In the genomic region with DNA sequence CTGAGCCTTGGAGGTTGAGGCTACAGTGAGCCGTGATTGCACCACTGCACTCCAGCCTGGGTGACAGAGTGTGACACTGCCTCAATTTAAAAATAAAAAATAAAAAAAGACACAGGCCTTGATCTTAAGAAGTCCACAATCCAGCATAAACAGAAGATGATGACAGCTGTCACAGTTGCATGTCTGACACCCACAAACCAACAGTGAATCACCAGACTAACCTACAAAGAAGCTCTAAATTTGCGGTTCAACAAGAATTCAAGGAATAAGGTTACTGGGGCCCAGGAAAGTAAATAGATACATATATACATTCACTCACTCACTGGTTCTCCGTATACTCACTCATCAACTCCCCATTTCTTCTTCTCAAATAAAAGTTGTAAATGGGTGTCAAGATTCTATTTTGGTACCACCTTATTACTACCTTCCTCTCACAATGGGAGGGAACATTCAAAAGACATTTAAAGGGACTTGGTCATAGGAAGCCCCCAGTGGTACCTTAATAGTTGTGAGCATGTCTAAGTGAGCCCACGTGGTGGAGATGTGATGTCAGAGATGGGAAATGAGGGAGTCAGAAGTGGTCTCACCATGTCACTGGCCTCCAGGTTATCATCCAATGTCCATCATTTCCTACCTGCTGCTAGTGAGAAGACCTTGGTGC, we compare ENCODE assay signal across 11 cellular contexts.
DNase-seq lines count a peak whose midpoint lies in the region; ATAC-seq, FAIRE-seq and TF ChIP-seq lines count a peak whose summit lies in the region.
"Had no signal": no experiment of that assay in that cellular context is flagged by ENCODE, and none has a peak within 500 bp of the region (broad histone marks: within the 10 kb centered on the region; RNA-seq: fewer than 3 reads in every experiment).

No MANE protein-coding gene starts in this region.

- WGBS in GM12878 (ENCODE audit: insufficient coverage, insufficient replicate concordance, low lambda C conversion rate, missing lambda C conversion rate) = 41% methylated on average over 4 of the region's 4 CpGs

- TF ChIP-seq RAD21 in GM12878 (IDR thresholded peaks at IDR 0.05; ENCODE audit: insufficient read depth, low read depth, low read length) = no peak

- H3K9me3 ChIP-seq in GM12878 (replicated peaks; ENCODE audit: control insufficient read depth, insufficient read depth, low read length) = no peaks in the 10 kb centered on the region; the same call in 2 of the 3 replicates
- H3K9me3 ChIP-seq: thoracic aorta had no signal

- in situ Hi-C loops in GM12878 (cut with MboI) (loop anchor here (5.0 kb wide), 4 partner anchors 78 to 663 kb away; no protein-coding TSS in a partner anchor), G401 (cut with HindIII; ENCODE audit: low sequenced_read_pairs) (no loop called here)

- CTCF ChIA-PET in GM12878 (lab: Yijun Ruan, JAX) = interaction anchor here (0.7 to 4.7 kb wide), 10 partner anchors 11 to 584 kb away, joined by 3 to 34 read pairs (median 5); no protein-coding TSS in a partner anchor

- TF ChIP-seq EP300 in GM12878 (IDR thresholded peaks at IDR 0.05; ENCODE audit: borderline replicate concordance in 1 of 2, control insufficient read depth in 1 of 2, low read depth in 2 of 2, low read length in 2 of 2) = peak in 1 of 2 experiments; percentile 48; a peak in 2 of 4 replicates

- RAD21 ChIA-PET in GM12878 (lab: Charles Lee; ENCODE audit: unreplicated experiment) = interaction anchor here (1.0 to 5.4 kb wide), 11 partner anchors 8 to 459 kb away, joined by 3 to 36 read pairs (median 6); a partner anchor contains a TSS

- ATAC-seq in GM19438 (IDR thresholded peaks at IDR 0.05; ENCODE audit: low read depth, unreplicated experiment) = peak; percentile 0
- peak; percentile 2 for ATAC-seq in HG03558 (IDR thresholded peaks at IDR 0.05; ENCODE audit: extremely low read depth, unreplicated experiment)
- ATAC-seq in GM12878 = peak; percentile 9
- ATAC-seq in HG03521 (IDR thresholded peaks at IDR 0.05; ENCODE audit: unreplicated experiment) = no peak

- intact Hi-C loops in GM12878 (cut with micrococcal nuclease; ENCODE audit: unreplicated experiment) = loop anchor here (2.0 kb wide), 3 partner anchors 55 to 197 kb away; no protein-coding TSS in a partner anchor

- DNase-seq in CD1c-positive myeloid dendritic cell (ENCODE audit: extremely low spot score) (peak; percentile 30), GM12878 (ENCODE audit: low read depth, low spot score) (no peak), D721Med (ENCODE audit: insufficient read length, low spot score) (no peak), G401 (ENCODE audit: low spot score) (no peak), NCI-H526 treated with DMSO at 0.1 percent for 48 hours (lab: John Stamatoyannopoulos, UW) (no peak)
- DNase-seq: SHP77 treated with DMSO at 0.1 percent for 48 hours; stimulated activated CD4-positive, alpha-beta T cell treated with anti-CD3 and anti-CD28 coated beads, Interleukin-15, amount 100 ng/mL, for 24 hours had no signal

- H3K9ac ChIP-seq in GM12878 (ENCODE audit: control insufficient read depth, insufficient read depth, low read length) = peak overlapping the region; percentile 52

- H3K27me3 ChIP-seq in GM12878 (replicated peaks in 1 of 2; ENCODE audit: control insufficient read depth in 2 of 2, insufficient read depth in 2 of 2, low read length in 1 of 2) = no peaks in the 10 kb centered on the region

- peak overlapping the region; percentile 98 for H3K27ac ChIP-seq in GM12878 (ENCODE audit: control insufficient read depth, insufficient read depth)
- H3K27ac ChIP-seq: thoracic aorta had no signal

- TF ChIP-seq POLR2A in GM12878 (IDR thresholded peaks at IDR 0.05; ENCODE audit: low read depth, low read length) = no peak

- no peaks in the 10 kb centered on the region; the same call in none of the 2 replicates for H3K79me2 ChIP-seq in GM12878 (ENCODE audit: control insufficient read depth, insufficient read depth, low read length)

- H3K36me3 ChIP-seq in GM12878 (ENCODE audit: control insufficient read depth in 2 of 2, insufficient read depth in 2 of 2, low read length in 1 of 2) = no peaks in the 10 kb centered on the region
- H3K36me3 ChIP-seq: thoracic aorta had no signal

- peak overlapping the region; percentile 65 for H2AFZ ChIP-seq in GM12878 (ENCODE audit: control insufficient read depth, low read depth, low read length)

- peaks cover 65% of the 10 kb centered on the region for H3K4me1 ChIP-seq in GM12878 (ENCODE audit: control insufficient read depth, insufficient read depth, low read length)

- SMC1A ChIA-PET in GM12878 (lab: Charles Lee; ENCODE audit: uncharacterized antibody, unreplicated experiment) = interaction anchor here (0.9 to 17.9 kb wide), 17 partner anchors 8 to 665 kb away, joined by 3 to 348 read pairs (median 3); a partner anchor contains a TSS

- TF ChIP-seq CTCF in GM12878 (IDR thresholded peaks at IDR 0.05 in 2 of 3, conservative IDR thresholded peaks at IDR 0.05 in 1 of 3; ENCODE audit: control insufficient read depth in 2 of 3, extremely low read depth in 1 of 3, insufficient read depth in 1 of 3, low read depth in 3 of 3, low read length in 3 of 3) (no peak), D721Med (IDR thresholded peaks at IDR 0.05; ENCODE audit: insufficient read depth, missing control alignments) (no peak)

- FAIRE-seq in GM12878 (lab: Jason Lieb, UNC) = no peak
- no peak for FAIRE-seq in D721Med (lab: Jason Lieb, UNC)

- H3K4me2 ChIP-seq in GM12878 (ENCODE audit: control insufficient read depth, insufficient read depth) = peak overlapping the region; percentile 96

- H3K4me3 ChIP-seq in GM12878 = no peak overlapping the region
- H3K4me3 ChIP-seq: thoracic aorta had no signal

- no peaks in the 10 kb centered on the region for H4K20me1 ChIP-seq in GM12878 (ENCODE audit: control insufficient read depth, insufficient read depth)

- BruUV-seq in GM12878 (replicated peaks; lab: Mats Ljungman, UMichigan) = TSS peak; percentile 19

- POLR2A ChIA-PET in GM12878 (lab: Charles Lee) = interaction anchor here (0.7 to 2.1 kb wide), 4 partner anchors 112 to 459 kb away, joined by 3 to 5 read pairs (median 3); no protein-coding TSS in a partner anchor

TF ChIP-seq in GM12878, 131 proteins besides CTCF, POLR2A, EP300 and RAD21 (continues in another document):
- TF ChIP-seq IKZF2 (IDR thresholded peaks at IDR 0.05) (peak in 1 of 2 experiments; percentile 10; a peak in 1 of 4 replicates), MEF2A (IDR thresholded peaks at IDR 0.05; ENCODE audit: insufficient read depth, low read depth, low read length) (0 out of 2 replicates have a peak, but pooled peaks have one; percentile 25), ZSCAN29 (IDR thresholded peaks at IDR 0.05) (peak; percentile 40; the same call in 1 of the 2 replicates), RB1 (IDR thresholded peaks at IDR 0.05; ENCODE audit: borderline replicate concordance) (0 out of 2 replicates have a peak, but pooled peaks have one; percentile 24), KLF5 (IDR thresholded peaks at IDR 0.05; ENCODE audit: partially characterized antibody) (peak; percentile 6), RCOR1 (conservative IDR thresholded peaks at IDR 0.05; ENCODE audit: low read depth, low read length) (0 out of 2 replicates have a peak, but pooled peaks have one; percentile 32), ZNF24 (IDR thresholded peaks at IDR 0.05) (no peak), NBN (IDR thresholded peaks at IDR 0.05) (no peak), EED (IDR thresholded peaks at IDR 0.05; ENCODE audit: low read depth) (no peak), RAD51 (IDR thresholded peaks at IDR 0.05) (peak; percentile 43; the same call in 1 of the 2 replicates)
- TF ChIP-seq, protein P1, sequence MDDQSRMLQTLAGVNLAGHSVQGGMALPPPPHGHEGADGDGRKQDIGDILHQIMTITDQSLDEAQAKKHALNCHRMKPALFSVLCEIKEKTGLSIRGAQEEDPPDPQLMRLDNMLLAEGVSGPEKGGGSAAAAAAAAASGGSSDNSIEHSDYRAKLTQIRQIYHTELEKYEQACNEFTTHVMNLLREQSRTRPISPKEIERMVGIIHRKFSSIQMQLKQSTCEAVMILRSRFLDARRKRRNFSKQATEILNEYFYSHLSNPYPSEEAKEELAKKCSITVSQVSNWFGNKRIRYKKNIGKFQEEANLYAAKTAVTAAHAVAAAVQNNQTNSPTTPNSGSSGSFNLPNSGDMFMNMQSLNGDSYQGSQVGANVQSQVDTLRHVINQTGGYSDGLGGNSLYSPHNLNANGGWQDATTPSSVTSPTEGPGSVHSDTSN (IDR thresholded peaks at IDR 0.05; ENCODE audit: insufficient replicate concordance, low read depth, low read length) = peak; percentile 44
- TF ChIP-seq, protein P2, sequence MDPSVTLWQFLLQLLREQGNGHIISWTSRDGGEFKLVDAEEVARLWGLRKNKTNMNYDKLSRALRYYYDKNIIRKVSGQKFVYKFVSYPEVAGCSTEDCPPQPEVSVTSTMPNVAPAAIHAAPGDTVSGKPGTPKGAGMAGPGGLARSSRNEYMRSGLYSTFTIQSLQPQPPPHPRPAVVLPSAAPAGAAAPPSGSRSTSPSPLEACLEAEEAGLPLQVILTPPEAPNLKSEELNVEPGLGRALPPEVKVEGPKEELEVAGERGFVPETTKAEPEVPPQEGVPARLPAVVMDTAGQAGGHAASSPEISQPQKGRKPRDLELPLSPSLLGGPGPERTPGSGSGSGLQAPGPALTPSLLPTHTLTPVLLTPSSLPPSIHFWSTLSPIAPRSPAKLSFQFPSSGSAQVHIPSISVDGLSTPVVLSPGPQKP (IDR thresholded peaks at IDR 0.05; ENCODE audit: low read depth, low read length) = no peak
- TF ChIP-seq, protein P3, sequence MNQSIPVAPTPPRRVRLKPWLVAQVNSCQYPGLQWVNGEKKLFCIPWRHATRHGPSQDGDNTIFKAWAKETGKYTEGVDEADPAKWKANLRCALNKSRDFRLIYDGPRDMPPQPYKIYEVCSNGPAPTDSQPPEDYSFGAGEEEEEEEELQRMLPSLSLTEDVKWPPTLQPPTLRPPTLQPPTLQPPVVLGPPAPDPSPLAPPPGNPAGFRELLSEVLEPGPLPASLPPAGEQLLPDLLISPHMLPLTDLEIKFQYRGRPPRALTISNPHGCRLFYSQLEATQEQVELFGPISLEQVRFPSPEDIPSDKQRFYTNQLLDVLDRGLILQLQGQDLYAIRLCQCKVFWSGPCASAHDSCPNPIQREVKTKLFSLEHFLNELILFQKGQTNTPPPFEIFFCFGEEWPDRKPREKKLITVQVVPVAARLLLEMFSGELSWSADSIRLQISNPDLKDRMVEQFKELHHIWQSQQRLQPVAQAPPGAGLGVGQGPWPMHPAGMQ (IDR thresholded peaks at IDR 0.05; ENCODE audit: borderline replicate concordance) = 0 out of 2 replicates have a peak, but pooled peaks have one; percentile 3
- TF ChIP-seq, protein P4, sequence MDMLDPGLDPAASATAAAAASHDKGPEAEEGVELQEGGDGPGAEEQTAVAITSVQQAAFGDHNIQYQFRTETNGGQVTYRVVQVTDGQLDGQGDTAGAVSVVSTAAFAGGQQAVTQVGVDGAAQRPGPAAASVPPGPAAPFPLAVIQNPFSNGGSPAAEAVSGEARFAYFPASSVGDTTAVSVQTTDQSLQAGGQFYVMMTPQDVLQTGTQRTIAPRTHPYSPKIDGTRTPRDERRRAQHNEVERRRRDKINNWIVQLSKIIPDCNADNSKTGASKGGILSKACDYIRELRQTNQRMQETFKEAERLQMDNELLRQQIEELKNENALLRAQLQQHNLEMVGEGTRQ (IDR thresholded peaks at IDR 0.05; ENCODE audit: borderline replicate concordance, low read depth, low read length) = peak; percentile 10; the same call in 1 of the 2 replicates
